Comparison of ENCODE assay signal across 9 cellular contexts in the genomic region with DNA sequence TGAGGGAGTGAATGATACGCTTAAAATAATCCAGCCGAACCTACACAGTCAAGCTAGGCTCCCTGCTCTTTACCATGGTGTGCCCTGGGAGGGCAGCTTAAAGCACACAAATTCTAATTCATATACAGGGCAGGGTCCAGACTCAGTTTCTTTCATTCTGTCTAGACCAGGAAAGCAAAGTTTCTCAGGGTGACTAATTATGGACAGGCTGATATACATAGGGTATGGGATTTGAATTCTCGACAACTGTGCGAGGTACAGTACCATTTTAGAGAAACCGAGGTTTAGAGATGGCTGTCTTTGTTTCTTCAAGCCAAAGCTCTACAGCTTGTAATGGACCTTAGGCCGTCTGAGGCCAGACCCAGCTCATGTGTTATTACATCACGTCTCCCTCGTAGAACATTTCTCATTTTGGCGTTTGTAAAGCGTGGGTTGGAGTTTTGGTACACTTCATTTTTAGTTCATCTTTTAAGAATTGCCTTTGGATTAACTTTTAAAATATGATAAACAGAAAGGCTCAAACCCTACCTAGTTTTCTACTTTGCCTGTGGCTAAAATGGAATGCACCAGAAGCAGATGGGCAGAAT. TPM values are rescaled to one million over a fixed set of nuclear protein-coding genes. Genes with fewer than 3 reads are reported as not detected.
A peak's percentile ranks its signal among the peaks of the same experiment; 100 is the strongest.
DNase-seq lines count a peak whose midpoint lies in the region; ATAC-seq, FAIRE-seq and TF ChIP-seq lines count a peak whose summit lies in the region.
"Had no signal": no experiment of that assay in that cellular context is flagged by ENCODE, and none has a peak within 500 bp of the region (broad histone marks: within the 10 kb centered on the region; RNA-seq: fewer than 3 reads in every experiment).

No MANE protein-coding gene starts in this region.

- FAIRE-seq in keratinocyte (lab: Jason Lieb, UNC): no peak

- H3K79me2 ChIP-seq in keratinocyte (ENCODE audit: control insufficient read depth, insufficient read depth, low read length): peaks cover 75% of the 10 kb centered on the region

- peaks cover 0 to 12% of the 10 kb centered on the region in 2 experiments for H3K36me3 ChIP-seq in keratinocyte (ENCODE audit: control insufficient read depth in 2 of 2, extremely low read depth in 1 of 2, insufficient read depth in 2 of 2, low read length in 2 of 2)

- H2AFZ ChIP-seq in keratinocyte (ENCODE audit: control insufficient read depth, low read length): no peak overlapping the region

- no peaks in the 10 kb centered on the region for H3K27me3 Mint-ChIP-seq in activated CD4-positive, alpha-beta T cell treated with anti-CD3 and anti-CD28 coated beads for 36 hours
- H3K27me3 Mint-ChIP-seq in stimulated activated naive CD8-positive, alpha-beta T cell treated with anti-CD3 and anti-CD28 coated beads, Interleukin-15, amount 100 ng/mL, for 72 hours: no peaks in the 10 kb centered on the region

- ATAC-seq in activated CD4-positive, alpha-beta T cell treated with anti-CD3 and anti-CD28 coated beads for 36 hours: no peak
- ATAC-seq in activated naive CD4-positive, alpha-beta T cell treated with anti-CD3 and anti-CD28 coated beads, Interleukin-2, amount 50 U/mL, for 72 hours: peak in 1 of 2 donors; percentile 4
- ATAC-seq in stimulated activated naive CD8-positive, alpha-beta T cell treated with anti-CD3 and anti-CD28 coated beads, Interleukin-15, amount 100 ng/mL, for 72 hours: no peak

- H3K36me3 Mint-ChIP-seq in activated CD4-positive, alpha-beta T cell treated with anti-CD3 and anti-CD28 coated beads for 36 hours (ENCODE audit: low read depth): peaks cover 76% of the 10 kb centered on the region
- H3K36me3 Mint-ChIP-seq in activated naive CD4-positive, alpha-beta T cell treated with anti-CD3 and anti-CD28 coated beads, Interleukin-2, amount 50 U/mL, for 72 hours: peaks cover 67 to 81% of the 10 kb centered on the region in 2 donors

- peak overlapping the region; percentile 84 for H3K27ac ChIP-seq in keratinocyte (ENCODE audit: control insufficient read depth, insufficient read depth, low read length)

- no peaks in the 10 kb centered on the region for H3K9me3 Mint-ChIP-seq in activated CD4-positive, alpha-beta T cell treated with anti-CD3 and anti-CD28 coated beads for 36 hours (ENCODE audit: low read depth)
- no peaks in the 10 kb centered on the region for H3K9me3 Mint-ChIP-seq in activated naive CD4-positive, alpha-beta T cell treated with anti-CD3 and anti-CD28 coated beads, Interleukin-2, amount 50 U/mL, for 72 hours
- H3K9me3 Mint-ChIP-seq in stimulated activated naive CD8-positive, alpha-beta T cell treated with anti-CD3 and anti-CD28 coated beads, Interleukin-15, amount 100 ng/mL, for 72 hours: no peaks in the 10 kb centered on the region

- peak overlapping the region; percentile 70 to 90 (median 90) for H3K4me3 ChIP-seq in keratinocyte (ENCODE audit: control insufficient read depth in 2 of 3, extremely low read depth in 1 of 3, insufficient read depth in 2 of 3, low read depth in 1 of 3, low read length in 3 of 3)

- peaks cover 52% of the 10 kb centered on the region for H3K4me1 ChIP-seq in keratinocyte (ENCODE audit: control insufficient read depth, extremely low read depth, insufficient read depth, low read length)

- no peaks in the 10 kb centered on the region for H3K9me3 ChIP-seq in keratinocyte (ENCODE audit: control insufficient read depth, low read depth, low read length)

- H3K9me1 ChIP-seq in keratinocyte (ENCODE audit: control insufficient read depth, extremely low read depth, insufficient read depth, low read length): no peaks in the 10 kb centered on the region

- intact Hi-C loops in activated CD4-positive, alpha-beta T cell treated with anti-CD3 and anti-CD28 coated beads for 36 hours (cut with DNase I, micrococcal nuclease): loop anchor here (2.0 to 10.0 kb wide), 3 partner anchors 246 to 1480 kb away; no protein-coding TSS in a partner anchor

- H3K4me1 Mint-ChIP-seq in activated CD4-positive, alpha-beta T cell treated with anti-CD3 and anti-CD28 coated beads for 36 hours: peaks cover 28% of the 10 kb centered on the region
- peaks cover 29% of the 10 kb centered on the region for H3K4me1 Mint-ChIP-seq in stimulated activated naive CD8-positive, alpha-beta T cell treated with anti-CD3 and anti-CD28 coated beads, Interleukin-15, amount 100 ng/mL, for 72 hours

- dilution Hi-C loops in keratinocyte (cut with MboI; ENCODE audit: extremely low pct_ligation_motif_present, low sequenced_read_pairs): no loop called here

- H3K27ac Mint-ChIP-seq in activated CD4-positive, alpha-beta T cell treated with anti-CD3 and anti-CD28 coated beads for 36 hours: peak overlapping the region; percentile 96
- peak overlapping the region; percentile 96 to 98 for H3K27ac Mint-ChIP-seq in activated naive CD4-positive, alpha-beta T cell treated with anti-CD3 and anti-CD28 coated beads, Interleukin-2, amount 50 U/mL, for 72 hours
- H3K27ac Mint-ChIP-seq in stimulated activated naive CD8-positive, alpha-beta T cell treated with anti-CD3 and anti-CD28 coated beads, Interleukin-15, amount 100 ng/mL, for 72 hours: peak overlapping the region; percentile 95 to 97

- H3K4me3 Mint-ChIP-seq in activated CD4-positive, alpha-beta T cell treated with anti-CD3 and anti-CD28 coated beads for 36 hours: peak overlapping the region; percentile 93
- H3K4me3 Mint-ChIP-seq in stimulated activated naive CD8-positive, alpha-beta T cell treated with anti-CD3 and anti-CD28 coated beads, Interleukin-15, amount 100 ng/mL, for 72 hours: peak overlapping the region; percentile 92 to 94

- peak overlapping the region; percentile 97 for H3K4me2 ChIP-seq in keratinocyte (ENCODE audit: control insufficient read depth, extremely low read depth, insufficient read depth, low read depth, low read length)

- POLR2A ChIA-PET in activated CD4-positive, alpha-beta T cell treated with anti-CD3 and anti-CD28 coated beads for 36 hours (lab: Charles Lee): interaction anchor here (0.6 kb wide), 1 partner anchor 253 kb away, joined by 3 read pairs; no protein-coding TSS in a partner anchor
- POLR2A ChIA-PET in HEK293T (lab: Yijun Ruan, JAX) (no interaction called here), GM10248 (lab: Yijun Ruan, JAX) (no interaction called here)

- CTCF ChIA-PET in activated CD4-positive, alpha-beta T cell treated with anti-CD3 and anti-CD28 coated beads for 36 hours (lab: Charles Lee): interaction anchor here (1.2 to 3.1 kb wide), 4 partner anchors 9 to 733 kb away, joined by 3 to 9 read pairs (median 4); no protein-coding TSS in a partner anchor
- CTCF ChIA-PET in HEK293T (lab: Yijun Ruan, JAX) (interaction anchor here (0.6 kb wide), 1 partner anchor 161 kb away, joined by 3 read pairs; no protein-coding TSS in a partner anchor), GM10248 (lab: Yijun Ruan, JAX) (interaction anchor here (5.5 kb wide), 1 partner anchor 734 kb away, joined by 34 read pairs; no protein-coding TSS in a partner anchor)

- H3K9ac ChIP-seq in keratinocyte (ENCODE audit: control insufficient read depth, extremely low read depth, insufficient read depth, low read length): peak overlapping the region; percentile 92

- TF ChIP-seq CTCF in keratinocyte (optimal IDR thresholded peaks at IDR 0.05 in 1 of 3, IDR thresholded peaks at IDR 0.05 in 1 of 3, conservative IDR thresholded peaks at IDR 0.05 in 1 of 3; ENCODE audit: extremely low read depth in 1 of 3, insufficient read depth in 2 of 3, low read length in 3 of 3) (no peak), GM10248 (IDR thresholded peaks at IDR 0.05; ENCODE audit: control extremely low read depth, extremely low read depth, low read depth, missing control alignments) (no peak)

- H4K20me1 ChIP-seq in keratinocyte (ENCODE audit: control insufficient read depth, extremely low read depth, insufficient read depth, low read length): no peaks in the 10 kb centered on the region

- DNase-seq in activated CD4-positive, alpha-beta T cell treated with anti-CD3 and anti-CD28 coated beads for 36 hours: peak; percentile 41
- no peak for DNase-seq in activated CD4-positive, alpha-beta T cell treated with anti-CD3 and anti-CD28 coated beads, Interleukin-2, amount 50 U/mL, for 48 hours
- no peak for DNase-seq in activated naive CD4-positive, alpha-beta T cell treated with anti-CD3 and anti-CD28 coated beads, Interleukin-2, amount 50 U/mL, for 72 hours (ENCODE audit: low spot score in 2 of 2)
- DNase-seq in keratinocyte (ENCODE audit: low read depth, low spot score) (no peak), putamen (ENCODE audit: low spot score) (no peak), HEK293T (ENCODE audit: extremely low spot score) (no peak), GM10248 (ENCODE audit: extremely low spot score) (no peak)
- DNase-seq in stimulated activated naive CD8-positive, alpha-beta T cell treated with anti-CD3 and anti-CD28 coated beads, Interleukin-15, amount 100 ng/mL, for 72 hours: no peak
- DNase-seq: midbrain had no signal

- no peaks in the 10 kb centered on the region for H3K27me3 ChIP-seq in keratinocyte (ENCODE audit: control insufficient read depth, extremely low read depth, insufficient read depth, low read length)

TF ChIP-seq in HEK293T, 16 proteins besides CTCF, POLR2A, EP300 and RAD21 (continues in another document):
- no peak for TF ChIP-seq TARDBP (IDR thresholded peaks at IDR 0.05)
- TF ChIP-seq ARNT (IDR thresholded peaks at IDR 0.05): no peak
- no peak for TF ChIP-seq SUZ12 (IDR thresholded peaks at IDR 0.05)
- TF ChIP-seq L3MBTL2 (conservative IDR thresholded peaks at IDR 0.05): no peak
- no peak for TF ChIP-seq FOXK2 (IDR thresholded peaks at IDR 0.05)
- TF ChIP-seq ELF4 (IDR thresholded peaks at IDR 0.05): no peak
- TF ChIP-seq ZNF384 (IDR thresholded peaks at IDR 0.05): no peak
- TF ChIP-seq SP1 (IDR thresholded peaks at IDR 0.05): no peak
- no peak for TF ChIP-seq HDGF (IDR thresholded peaks at IDR 0.05; ENCODE audit: borderline replicate concordance)
- no peak for TF ChIP-seq BHLHE40 (IDR thresholded peaks at IDR 0.05; ENCODE audit: borderline replicate concordance)
- no peak for TF ChIP-seq FOXM1 (IDR thresholded peaks at IDR 0.05; ENCODE audit: borderline replicate concordance)
- no peak for TF ChIP-seq LEF1 (IDR thresholded peaks at IDR 0.05; ENCODE audit: borderline replicate concordance)
- no peak for TF ChIP-seq NFRKB (IDR thresholded peaks at IDR 0.05)
- no peak for TF ChIP-seq FOXA1 (IDR thresholded peaks at IDR 0.05)

RNA-seq across cellular contexts. Expression of a gene that starts 2.8 kb away (rescaled TPM):
- 10 to 100 TPM; 71.7 to 91.2 TPM for total RNA-seq in activated CD4-positive, alpha-beta T cell treated with anti-CD3 and anti-CD28 coated beads for 36 hours
- 10 to 100 TPM; 56.9 to 61.0 TPM for total RNA-seq in activated naive CD4-positive, alpha-beta T cell treated with anti-CD3 and anti-CD28 coated beads, Interleukin-2, amount 50 U/mL, for 72 hours
- 7.5 to 12.2 TPM (median 9.5 TPM) in 3 replicates for polyA plus RNA-seq in keratinocyte
- 2.9 TPM for polyA plus RNA-seq in keratinocyte (2011; ENCODE audit: low read depth)
- 6.0 and 7.3 TPM in 2 replicates for polyA plus RNA-seq in keratinocyte (2011; cell fraction: cytosol; rRNA removed)
- polyA plus RNA-seq in keratinocyte (2011; cell fraction: nucleus; rRNA removed): 16.4 and 19.3 TPM in 2 replicates
- polyA plus RNA-seq in keratinocyte (2012; ENCODE audit: low replicate concordance): 4.0 and 8.4 TPM in 2 replicates
- polyA minus RNA-seq in keratinocyte: 9.8 to 18.0 TPM (median 12.5 TPM) in 3 replicates
- polyA minus RNA-seq in keratinocyte (2011; cell fraction: cytosol; rRNA and poly(A)+ RNA removed): 50.8 TPM
- 42.4 and 43.2 TPM in 2 replicates for polyA minus RNA-seq in keratinocyte (2011; cell fraction: nucleus; rRNA and poly(A)+ RNA removed)
